ENCODE assay signal across 25 cellular contexts in genomic region chr15:92471263-92471662, GRCh38.
"Had no signal": no experiment of that assay in that cellular context is flagged by ENCODE, and none has a peak within 500 bp of the region (broad histone marks: within the 10 kb centered on the region; RNA-seq: fewer than 3 reads in every experiment).

No MANE protein-coding gene starts in this region.

- H3K4me3 Mint-ChIP-seq: immature natural killer cell; naive thymus-derived CD8-positive, alpha-beta T cell; nephron; stimulated activated memory B cell treated with anti-CD40 and anti-IgM and Interleukin-4, amounts not matched to agents 10 μg/mL and 1 μg/mL and 100 μg/mL, for 72 hours; stimulated activated naive CD8-positive, alpha-beta T cell treated with anti-CD3 and anti-CD28 coated beads, Interleukin-15, amount 100 ng/mL, for 72 hours had no signal

- H3K4me3 ChIP-seq: left lung, lower lobe of right lung, ovary, right atrium auricular region, right lobe of liver, smooth muscle cell, tibial nerve, upper lobe of left lung, vagina had no signal

- H3K4me2 ChIP-seq: smooth muscle cell had no signal

- H3K27me3 Mint-ChIP-seq: stimulated activated memory B cell treated with anti-CD40 and anti-IgM and Interleukin-4, amounts not matched to agents 10 μg/mL and 1 μg/mL and 100 μg/mL, for 72 hours had no signal

- H3K36me3 ChIP-seq: left lung, lower lobe of right lung, ovary, right atrium auricular region, right lobe of liver, tibial nerve, upper lobe of left lung, vagina had no signal

- H3K9me3 Mint-ChIP-seq: immature natural killer cell; nephron; stimulated activated memory B cell treated with anti-CD40 and anti-IgM and Interleukin-4, amounts not matched to agents 10 μg/mL and 1 μg/mL and 100 μg/mL, for 72 hours; stimulated activated naive CD8-positive, alpha-beta T cell treated with anti-CD3 and anti-CD28 coated beads, Interleukin-15, amount 100 ng/mL, for 72 hours had no signal

- H3K27ac ChIP-seq: left lung, lower lobe of right lung, ovary, right atrium auricular region, right lobe of liver, tibial nerve, upper lobe of left lung, vagina had no signal

- H3K9me3 ChIP-seq: left lung, lower lobe of right lung, ovary, right atrium auricular region, right lobe of liver, tibial nerve, upper lobe of left lung, vagina had no signal

- ATAC-seq: left colon; left lung; lower lobe of right lung; naive thymus-derived CD8-positive, alpha-beta T cell; right lobe of liver; stimulated activated memory B cell treated with anti-CD40 and anti-IgM and Interleukin-4, amounts not matched to agents 10 μg/mL and 1 μg/mL and 100 μg/mL, for 72 hours; stimulated activated naive CD8-positive, alpha-beta T cell treated with anti-CD3 and anti-CD28 coated beads, Interleukin-15, amount 100 ng/mL, for 72 hours had no signal

- H3K4me1 Mint-ChIP-seq: immature natural killer cell; naive thymus-derived CD8-positive, alpha-beta T cell; nephron; stimulated activated memory B cell treated with anti-CD40 and anti-IgM and Interleukin-4, amounts not matched to agents 10 μg/mL and 1 μg/mL and 100 μg/mL, for 72 hours; stimulated activated naive CD8-positive, alpha-beta T cell treated with anti-CD3 and anti-CD28 coated beads, Interleukin-15, amount 100 ng/mL, for 72 hours had no signal

- H3K27me3 ChIP-seq: left lung, ovary, right atrium auricular region, right lobe of liver, tibial nerve, upper lobe of left lung, vagina had no signal

- DNase-seq: hypothalamus; immature natural killer cell; kidney; left colon; left lung; lower lobe of right lung; mammary epithelial cell; mesenchymal stem cell; naive thymus-derived CD8-positive, alpha-beta T cell; ovary; right lobe of liver; stimulated activated CD4-positive, alpha-beta T cell treated with anti-CD3 and anti-CD28 coated beads, Interleukin-1b, Interleukin-23, amount 100 ng/mL, for 48 hours; stimulated activated CD4-positive, alpha-beta T cell treated with anti-CD3 and anti-CD28 coated beads, Interleukin-2, amount 100 ng/mL, for 48 hours; stimulated activated CD4-positive, alpha-beta T cell treated with anti-CD3 and anti-CD28 coated beads, Interleukin-4, amount 100 ng/mL, for 4 hours; stimulated activated CD8-positive, alpha-beta memory T cell treated with anti-CD3 and anti-CD28 coated beads, Interleukin-4, amount 100 ng/mL, for 48 hours; stimulated activated naive CD4-positive, alpha-beta T cell treated with Interleukin-2 at 50 U/mL for 16 hours; stimulated activated naive CD8-positive, alpha-beta T cell treated with anti-CD3 and anti-CD28 coated beads, Interleukin-15, amount 100 ng/mL, for 72 hours; substantia nigra; upper lobe of left lung had no signal

- H3K36me3 Mint-ChIP-seq: naive thymus-derived CD8-positive, alpha-beta T cell; stimulated activated memory B cell treated with anti-CD40 and anti-IgM and Interleukin-4, amounts not matched to agents 10 μg/mL and 1 μg/mL and 100 μg/mL, for 72 hours had no signal

- H3K27ac Mint-ChIP-seq: immature natural killer cell; naive thymus-derived CD8-positive, alpha-beta T cell; nephron; stimulated activated memory B cell treated with anti-CD40 and anti-IgM and Interleukin-4, amounts not matched to agents 10 μg/mL and 1 μg/mL and 100 μg/mL, for 72 hours; stimulated activated naive CD8-positive, alpha-beta T cell treated with anti-CD3 and anti-CD28 coated beads, Interleukin-15, amount 100 ng/mL, for 72 hours had no signal

- H3K4me1 ChIP-seq: left lung, lower lobe of right lung, right atrium auricular region, right lobe of liver, tibial nerve, upper lobe of left lung, vagina had no signal
